1 cellular context compared by ENCODE assay signal in the genomic region with DNA sequence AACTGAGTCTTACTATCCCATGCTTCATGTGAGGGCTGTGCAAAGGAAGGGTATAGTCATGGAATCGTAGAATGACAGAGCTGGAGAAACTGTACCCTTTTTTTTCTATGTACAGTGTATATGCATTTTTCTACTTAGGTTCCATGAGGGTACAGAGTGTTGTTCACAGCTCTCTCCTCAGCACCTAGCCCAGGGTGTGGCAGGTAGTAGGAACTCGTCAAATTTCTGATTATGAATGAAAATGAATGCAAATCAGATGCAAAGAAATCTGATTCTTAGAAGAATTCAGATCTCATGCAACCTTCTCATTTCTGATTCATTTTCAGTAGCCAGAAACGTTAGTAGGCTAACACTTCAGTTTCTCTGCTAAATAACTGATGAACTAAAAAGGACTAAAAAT.
TF ChIP-seq lines count a peak whose summit lies in the region.

No MANE protein-coding gene starts in this region.

TF ChIP-seq in endothelial cell of umbilical vein, 7 proteins besides CTCF, POLR2A, EP300 and RAD21:
- TF ChIP-seq MYC (IDR thresholded peaks at IDR 0.05; ENCODE audit: low read depth, low read length) (no peak), JUN (IDR thresholded peaks at IDR 0.05; ENCODE audit: borderline replicate concordance, insufficient read depth, insufficient read length, low read depth) (no peak), GATA2 (IDR thresholded peaks at IDR 0.05; ENCODE audit: insufficient read depth, insufficient read length, low read depth, low read length) (no peak), EZH2 (IDR thresholded peaks at IDR 0.05; ENCODE audit: borderline replicate concordance, low read depth, low read length, severe bottlenecking) (no peak), FOS (IDR thresholded peaks at IDR 0.05; ENCODE audit: borderline replicate concordance, insufficient read depth, low read length) (no peak), POLR2AphosphoS5 (IDR thresholded peaks at IDR 0.05; ENCODE audit: insufficient read depth, low read depth, low read length) (no peak)
- TF ChIP-seq, protein P1, sequence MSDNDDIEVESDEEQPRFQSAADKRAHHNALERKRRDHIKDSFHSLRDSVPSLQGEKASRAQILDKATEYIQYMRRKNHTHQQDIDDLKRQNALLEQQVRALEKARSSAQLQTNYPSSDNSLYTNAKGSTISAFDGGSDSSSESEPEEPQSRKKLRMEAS (IDR thresholded peaks at IDR 0.05; ENCODE audit: insufficient read depth, insufficient read length) = no peak
